In genomic region chr9:125434986-125435775, GRCh38 we compare ENCODE assay signal across 2 cellular contexts.
TF ChIP-seq lines count a peak whose summit lies in the region.

No MANE protein-coding gene starts in this region.

TF ChIP-seq in SK-N-SH treated with all-trans-retinoic acid at 6 μM for 48 hours, 23 proteins besides CTCF, POLR2A, EP300 and RAD21 (continued from another document):
- no peak for TF ChIP-seq ARNTL (CRISPR knock-in tag; IDR thresholded peaks at IDR 0.05; ENCODE audit: borderline replicate concordance, low read depth)
- no peak for TF ChIP-seq RARB (CRISPR knock-in tag; IDR thresholded peaks at IDR 0.05)
- no peak for TF ChIP-seq ZNF565 (CRISPR knock-in tag; conservative IDR thresholded peaks at IDR 0.05; ENCODE audit: low read depth)
- TF ChIP-seq, protein P1, sequence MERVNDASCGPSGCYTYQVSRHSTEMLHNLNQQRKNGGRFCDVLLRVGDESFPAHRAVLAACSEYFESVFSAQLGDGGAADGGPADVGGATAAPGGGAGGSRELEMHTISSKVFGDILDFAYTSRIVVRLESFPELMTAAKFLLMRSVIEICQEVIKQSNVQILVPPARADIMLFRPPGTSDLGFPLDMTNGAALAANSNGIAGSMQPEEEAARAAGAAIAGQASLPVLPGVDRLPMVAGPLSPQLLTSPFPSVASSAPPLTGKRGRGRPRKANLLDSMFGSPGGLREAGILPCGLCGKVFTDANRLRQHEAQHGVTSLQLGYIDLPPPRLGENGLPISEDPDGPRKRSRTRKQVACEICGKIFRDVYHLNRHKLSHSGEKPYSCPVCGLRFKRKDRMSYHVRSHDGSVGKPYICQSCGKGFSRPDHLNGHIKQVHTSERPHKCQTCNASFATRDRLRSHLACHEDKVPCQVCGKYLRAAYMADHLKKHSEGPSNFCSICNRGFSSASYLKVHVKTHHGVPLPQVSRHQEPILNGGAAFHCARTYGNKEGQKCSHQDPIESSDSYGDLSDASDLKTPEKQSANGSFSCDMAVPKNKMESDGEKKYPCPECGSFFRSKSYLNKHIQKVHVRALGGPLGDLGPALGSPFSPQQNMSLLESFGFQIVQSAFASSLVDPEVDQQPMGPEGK (CRISPR knock-in tag; IDR thresholded peaks at IDR 0.05; ENCODE audit: borderline replicate concordance), result no peak

TF ChIP-seq in SK-N-SH, 30 proteins besides CTCF, POLR2A, EP300 and RAD21 (continued from another document):
- TF ChIP-seq, protein P2, sequence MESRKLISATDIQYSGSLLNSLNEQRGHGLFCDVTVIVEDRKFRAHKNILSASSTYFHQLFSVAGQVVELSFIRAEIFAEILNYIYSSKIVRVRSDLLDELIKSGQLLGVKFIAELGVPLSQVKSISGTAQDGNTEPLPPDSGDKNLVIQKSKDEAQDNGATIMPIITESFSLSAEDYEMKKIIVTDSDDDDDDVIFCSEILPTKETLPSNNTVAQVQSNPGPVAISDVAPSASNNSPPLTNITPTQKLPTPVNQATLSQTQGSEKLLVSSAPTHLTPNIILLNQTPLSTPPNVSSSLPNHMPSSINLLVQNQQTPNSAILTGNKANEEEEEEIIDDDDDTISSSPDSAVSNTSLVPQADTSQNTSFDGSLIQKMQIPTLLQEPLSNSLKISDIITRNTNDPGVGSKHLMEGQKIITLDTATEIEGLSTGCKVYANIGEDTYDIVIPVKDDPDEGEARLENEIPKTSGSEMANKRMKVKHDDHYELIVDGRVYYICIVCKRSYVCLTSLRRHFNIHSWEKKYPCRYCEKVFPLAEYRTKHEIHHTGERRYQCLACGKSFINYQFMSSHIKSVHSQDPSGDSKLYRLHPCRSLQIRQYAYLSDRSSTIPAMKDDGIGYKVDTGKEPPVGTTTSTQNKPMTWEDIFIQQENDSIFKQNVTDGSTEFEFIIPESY (IDR thresholded peaks at IDR 0.05; ENCODE audit: borderline replicate concordance, low read depth), result no peak
- TF ChIP-seq MXI1 (IDR thresholded peaks at IDR 0.05; ENCODE audit: low read depth, low read length) (no peak), GATA2 (CRISPR knock-in tag; IDR thresholded peaks at IDR 0.05) (no peak), ELF1 (IDR thresholded peaks at IDR 0.05) (no peak), POLR2AphosphoS5 (IDR thresholded peaks at IDR 0.05; ENCODE audit: low read depth, low read length) (no peak), EZH2phosphoT487 (IDR thresholded peaks at IDR 0.05; ENCODE audit: borderline replicate concordance, low read depth) (no peak)
- TF ChIP-seq, protein P3, sequence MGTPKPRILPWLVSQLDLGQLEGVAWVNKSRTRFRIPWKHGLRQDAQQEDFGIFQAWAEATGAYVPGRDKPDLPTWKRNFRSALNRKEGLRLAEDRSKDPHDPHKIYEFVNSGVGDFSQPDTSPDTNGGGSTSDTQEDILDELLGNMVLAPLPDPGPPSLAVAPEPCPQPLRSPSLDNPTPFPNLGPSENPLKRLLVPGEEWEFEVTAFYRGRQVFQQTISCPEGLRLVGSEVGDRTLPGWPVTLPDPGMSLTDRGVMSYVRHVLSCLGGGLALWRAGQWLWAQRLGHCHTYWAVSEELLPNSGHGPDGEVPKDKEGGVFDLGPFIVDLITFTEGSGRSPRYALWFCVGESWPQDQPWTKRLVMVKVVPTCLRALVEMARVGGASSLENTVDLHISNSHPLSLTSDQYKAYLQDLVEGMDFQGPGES (IDR thresholded peaks at IDR 0.05; ENCODE audit: low read depth, low read length), result no peak
